Comparison of ENCODE assay signal across 11 cellular contexts in genomic region chr22:37896939-37897338, GRCh38. TPM values are rescaled to one million over a fixed set of nuclear protein-coding genes. Genes with fewer than 3 reads are reported as not detected.
DNase-seq lines count a peak whose midpoint lies in the region; ATAC-seq and TF ChIP-seq lines count a peak whose summit lies in the region.
"Had no signal": no experiment of that assay in that cellular context is flagged by ENCODE, and none has a peak within 500 bp of the region (broad histone marks: within the 10 kb centered on the region; RNA-seq: fewer than 3 reads in every experiment).

No MANE protein-coding gene starts in this region.

- H3K4me1 ChIP-seq in Caco-2, result peaks cover 67% of the 10 kb centered on the region

- no peaks in the 10 kb centered on the region for H3K27me3 ChIP-seq in Caco-2 (replicated peaks; ENCODE audit: control insufficient read depth, insufficient read depth, low read length)

- H3K9me3 ChIP-seq in Caco-2, result no peaks in the 10 kb centered on the region
- no peaks in the 10 kb centered on the region for H3K9me3 ChIP-seq in T-helper 17 cell (ENCODE audit: control insufficient read depth, low read length, poor library complexity, severe bottlenecking)
- H3K9me3 ChIP-seq: psoas muscle had no signal

- ATAC-seq in T-helper 17 cell, result no peak
- ATAC-seq in HG03175 (IDR thresholded peaks at IDR 0.05; ENCODE audit: unreplicated experiment), result no peak

- no peak overlapping the region for H3K4me3 Mint-ChIP-seq in Caco-2 (ENCODE audit: unreplicated experiment)
- no peak overlapping the region for H3K4me3 Mint-ChIP-seq in T-helper 17 cell

- CTCF ChIA-PET in Caco-2 (lab: Charles Lee), result interaction anchor here (0.6 to 3.4 kb wide), 4 partner anchors 9 to 79 kb away, joined by 3 to 17 read pairs (median 6); partner anchors contain the start of gene MICALL1

- H3K36me3 Mint-ChIP-seq in Caco-2 (ENCODE audit: insufficient read depth, unreplicated experiment) (peaks cover 28% of the 10 kb centered on the region), T-helper 17 cell (ENCODE audit: low read depth) (no peaks in the 10 kb centered on the region)

- H3K27me3 Mint-ChIP-seq in Caco-2 (ENCODE audit: insufficient read depth, unreplicated experiment) (no peaks in the 10 kb centered on the region), T-helper 17 cell (no peaks in the 10 kb centered on the region)

- no peaks in the 10 kb centered on the region for H3K9me3 Mint-ChIP-seq in Caco-2 (ENCODE audit: unreplicated experiment)

- H3K27ac Mint-ChIP-seq in Caco-2 (ENCODE audit: unreplicated experiment) (peak overlapping the region; percentile 99), T-helper 17 cell (peak overlapping the region; percentile 90)

- no peaks in the 10 kb centered on the region for H3K36me3 ChIP-seq in Caco-2 (ENCODE audit: control insufficient read depth, insufficient read depth, low read length)

- H3K4me1 Mint-ChIP-seq in Caco-2 (ENCODE audit: low read depth, unreplicated experiment), result peaks cover 38% of the 10 kb centered on the region
- H3K4me1 Mint-ChIP-seq in T-helper 17 cell, result peaks cover 12% of the 10 kb centered on the region

- BruUV-seq in Caco-2 (replicated peaks; lab: Mats Ljungman, UMichigan), result no TSS peak

- POLR2A ChIA-PET in Caco-2 (lab: Charles Lee), result interaction anchor here (3.2 kb wide), 1 partner anchor 9 kb away, joined by 17 read pairs; the partner anchor contains the start of gene MICALL1

- H3K4me3 ChIP-seq in Caco-2 (ENCODE audit: low read depth, low read length), result no peak overlapping the region
- H3K4me3 ChIP-seq in fibroblast of villous mesenchyme (ENCODE audit: low read depth, low read length), result no peak overlapping the region
- H3K4me3 ChIP-seq: psoas muscle had no signal

- TF ChIP-seq CTCF in Caco-2 (IDR thresholded peaks at IDR 0.05; ENCODE audit: insufficient read depth in 1 of 2, low read depth in 1 of 2, low read length in 1 of 2, severe bottlenecking in 1 of 2, unreplicated experiment in 1 of 2) (no peak), fibroblast of villous mesenchyme (IDR thresholded peaks at IDR 0.05; ENCODE audit: insufficient read depth, low read depth, low read length) (no peak)

- no peak for DNase-seq in Caco-2
- DNase-seq in T-helper 17 cell, result no peak
- peak; percentile 17 for DNase-seq in fibroblast of villous mesenchyme (ENCODE audit: low read depth)
- DNase-seq in pons (ENCODE audit: low spot score), result peak; percentile 44
- no peak for DNase-seq in RKO (ENCODE audit: low spot score)
- no peak for DNase-seq in NCI-H748 treated with DMSO at 0.1 percent for 48 hours (lab: John Stamatoyannopoulos, UW)
- no peak for DNase-seq in effector CD4-positive, alpha-beta T cell
- DNase-seq: activated gamma-delta T cell, foreskin melanocyte, psoas muscle had no signal

- intact Hi-C loops in Caco-2 (cut with micrococcal nuclease; ENCODE audit: unreplicated experiment), result no loop called here

RNA-seq across cellular contexts. Expression of gene MICALL1, which starts 9.2 kb away (rescaled TPM):
- total RNA-seq in Caco-2 (2022) (43.5 and 46.7 TPM in 2 replicates), T-helper 17 cell (10 to 100 TPM; 19.2 to 21.9 TPM), fibroblast of villous mesenchyme (39.3 and 47.9 TPM in 2 replicates)

RNA-seq across cellular contexts. Expression of gene EIF3L, which starts 47.7 kb away (rescaled TPM):
- total RNA-seq in Caco-2 (2022), result 524 and 554 TPM in 2 replicates
- 100 to 1,000 TPM; 517 to 546 TPM for total RNA-seq in T-helper 17 cell
- 230 and 285 TPM in 2 replicates for total RNA-seq in fibroblast of villous mesenchyme

RNA-seq across cellular contexts. Expression of gene ANKRD54, which starts 52.8 kb away (rescaled TPM):
- 19.3 and 19.4 TPM in 2 replicates for total RNA-seq in Caco-2 (2022)
- total RNA-seq in T-helper 17 cell, result 10 to 100 TPM; 21.3 to 24.4 TPM
- 24.8 and 28.5 TPM in 2 replicates for total RNA-seq in fibroblast of villous mesenchyme

RNA-seq across cellular contexts. Expression of gene C22orf23, which starts 56.5 kb away (rescaled TPM):
- total RNA-seq in Caco-2 (2022), result not detected in 2 replicates
- not detected for total RNA-seq in T-helper 17 cell
- 0.32 TPM in 1 of 2 replicates, not detected in the other for total RNA-seq in fibroblast of villous mesenchyme

RNA-seq across cellular contexts. Expression of gene POLR2F, which starts 56.6 kb away (rescaled TPM):
- total RNA-seq in Caco-2 (2022) (116 and 122 TPM in 2 replicates), T-helper 17 cell (10 to 100 TPM; 25.9 to 27.7 TPM), fibroblast of villous mesenchyme (28.9 and 34.5 TPM in 2 replicates)

Comparison
In these comparisons a context has a peak if more than half of its experiments do, and no peak if none do; other contexts are left out.
1. DNase-seq: peak in fibroblast of villous mesenchyme (single experiment) and pons (single experiment); none in Caco-2 (0 of 2), T-helper 17 cell (0 of 3), RKO (single experiment), NCI-H748 treated with DMSO at 0.1 percent for 48 hours (single experiment) and effector CD4-positive, alpha-beta T cell (single experiment).